In genomic region chr2:5725794-5726463, GRCh38 we compare ENCODE assay signal across 16 cellular contexts. TPM values are rescaled to one million over a fixed set of nuclear protein-coding genes. Genes with fewer than 3 reads are reported as not detected.
DNase-seq lines count a peak whose midpoint lies in the region; ATAC-seq and TF ChIP-seq lines count a peak whose summit lies in the region.
"Had no signal": no experiment of that assay in that cellular context is flagged by ENCODE, and none has a peak within 500 bp of the region (broad histone marks: within the 10 kb centered on the region; RNA-seq: fewer than 3 reads in every experiment).

No MANE protein-coding gene starts in this region.

- no peak overlapping the region for H3K27ac Mint-ChIP-seq in CD4-positive, alpha-beta T cell
- peak overlapping the region; percentile 96 for H3K27ac Mint-ChIP-seq in progenitor cell of endocrine pancreas
- H3K27ac Mint-ChIP-seq: activated CD4-positive, alpha-beta memory T cell treated with anti-CD3 and anti-CD28 coated beads, Interleukin-2, amount 10 ng/mL, durations not matched to agents 7 days and 5 days had no signal

- H3K9me3 ChIP-seq in CD4-positive, alpha-beta T cell (ENCODE audit: control insufficient read depth, low read length): no peaks in the 10 kb centered on the region

- H3K36me3 Mint-ChIP-seq in CD4-positive, alpha-beta T cell (ENCODE audit: low read depth): no peaks in the 10 kb centered on the region
- no peaks in the 10 kb centered on the region for H3K36me3 Mint-ChIP-seq in progenitor cell of endocrine pancreas (ENCODE audit: insufficient read depth)

- CTCF ChIA-PET in CD4-positive, alpha-beta T cell (lab: Charles Lee): no interaction called here

- ATAC-seq in CD4-positive, alpha-beta T cell (ENCODE audit: poor library complexity): no peak
- ATAC-seq in left colon (no peak), GM21381 (IDR thresholded peaks at IDR 0.05; ENCODE audit: unreplicated experiment) (no peak)
- ATAC-seq: SK-N-SH treated with all-trans-retinoic acid at 6 μM for 48 hours had no signal

- DNase-seq in CD4-positive, alpha-beta T cell: no peak
- DNase-seq in astrocyte of the hippocampus (ENCODE audit: low read depth, low spot score) (peak; percentile 82), iPS-NIHi7 (ENCODE audit: extremely low spot score) (peak; percentile 83), progenitor cell of endocrine pancreas (ENCODE audit: low spot score, unreplicated experiment) (peak; percentile 50), DMS79 treated with DMSO at 0.1 percent for 48 hours (lab: John Stamatoyannopoulos, UW) (no peak), left colon (no peak)
- DNase-seq in stimulated activated CD4-positive, alpha-beta T cell treated with anti-CD3 and anti-CD28 coated beads, Interleukin-15, amount 100 ng/mL, for 24 hours: no peak
- DNase-seq: activated CD4-positive, alpha-beta memory T cell treated with anti-CD3 and anti-CD28 coated beads, Interleukin-2, amount 10 ng/mL, durations not matched to agents 7 days and 5 days; foreskin fibroblast; NCI-H510A treated with DMSO at 0.1 percent for 48 hours had no signal

- H3K9me3 Mint-ChIP-seq in CD4-positive, alpha-beta T cell: no peaks in the 10 kb centered on the region
- no peaks in the 10 kb centered on the region for H3K9me3 Mint-ChIP-seq in progenitor cell of endocrine pancreas (ENCODE audit: low read depth)

- H3K27me3 ChIP-seq in CD4-positive, alpha-beta T cell (ENCODE audit: control insufficient read depth, insufficient read depth, low read length): peaks cover 9% of the 10 kb centered on the region

- no peak for TF ChIP-seq CTCF in CD4-positive, alpha-beta T cell (IDR thresholded peaks at IDR 0.05)
- no peak for TF ChIP-seq CTCF in progenitor cell of endocrine pancreas (IDR thresholded peaks at IDR 0.05; ENCODE audit: unreplicated experiment)

- peaks cover 37% of the 10 kb centered on the region for H3K27me3 Mint-ChIP-seq in CD4-positive, alpha-beta T cell
- H3K27me3 Mint-ChIP-seq in progenitor cell of endocrine pancreas: no peaks in the 10 kb centered on the region
- H3K27me3 Mint-ChIP-seq: activated CD4-positive, alpha-beta memory T cell treated with anti-CD3 and anti-CD28 coated beads, Interleukin-2, amount 10 ng/mL, durations not matched to agents 7 days and 5 days had no signal

- H3K4me1 Mint-ChIP-seq in CD4-positive, alpha-beta T cell (ENCODE audit: low read depth): no peaks in the 10 kb centered on the region
- peaks cover 65% of the 10 kb centered on the region for H3K4me1 Mint-ChIP-seq in progenitor cell of endocrine pancreas (ENCODE audit: low read depth)
- H3K4me1 Mint-ChIP-seq: activated CD4-positive, alpha-beta memory T cell treated with anti-CD3 and anti-CD28 coated beads, Interleukin-2, amount 10 ng/mL, durations not matched to agents 7 days and 5 days had no signal

- POLR2A ChIA-PET in CD4-positive, alpha-beta T cell (lab: Charles Lee): no interaction called here

- H3K27ac ChIP-seq in CD4-positive, alpha-beta T cell (ENCODE audit: low read depth, low read length): no peak overlapping the region
- H3K27ac ChIP-seq: BLaER1 treated with 17β-estradiol and CSF1 and Interleukin-3, amounts not matched to agents 10 nM and 100 nM; KMS-11 had no signal

- peak overlapping the region; percentile 20 for H3K4me3 Mint-ChIP-seq in CD4-positive, alpha-beta T cell
- H3K4me3 Mint-ChIP-seq in progenitor cell of endocrine pancreas (ENCODE audit: low read depth): peak overlapping the region; percentile 73
- H3K4me3 Mint-ChIP-seq: activated CD4-positive, alpha-beta memory T cell treated with anti-CD3 and anti-CD28 coated beads, Interleukin-2, amount 10 ng/mL, durations not matched to agents 7 days and 5 days had no signal

- intact Hi-C loops in CD4-positive, alpha-beta T cell (cut with DNase I, micrococcal nuclease): no loop called here
- intact Hi-C loops in left colon (cut with DNase I, micrococcal nuclease): no loop called here

RNA-seq across cellular contexts. Expression of gene SOX11, which starts 33.7 kb away (rescaled TPM):
- total RNA-seq in CD4-positive, alpha-beta T cell: not detected
- 146 and 154 TPM in 2 replicates for total RNA-seq in progenitor cell of endocrine pancreas
- under 1 TPM in 1 of 2 donors, not detected in 1; 0.78 TPM for total RNA-seq in left colon
- total RNA-seq: activated CD4-positive, alpha-beta memory T cell treated with anti-CD3 and anti-CD28 coated beads, Interleukin-2, amount 10 ng/mL, durations not matched to agents 7 days and 5 days; bronchial epithelial cell; posterior vena cava had no signal

Comparison
In these comparisons a context has a peak if more than half of its experiments do, and no peak if none do; other contexts are left out.
1. DNase-seq: peak in astrocyte of the hippocampus (single experiment), iPS-NIHi7 (single experiment) and progenitor cell of endocrine pancreas (single experiment); none in CD4-positive, alpha-beta T cell (0 of 10), DMS79 treated with DMSO at 0.1 percent for 48 hours (single experiment), left colon (0 of 2) and stimulated activated CD4-positive, alpha-beta T cell treated with anti-CD3 and anti-CD28 coated beads, Interleukin-15, amount 100 ng/mL, for 24 hours (single experiment).
2. RNA of gene SOX11, which starts 33.7 kb away (total RNA-seq): 146 to 154 TPM in progenitor cell of endocrine pancreas; 0.78 TPM in left colon and not detected in CD4-positive, alpha-beta T cell; every median in the first group is over 10 times any median in the second.